Comparison of ENCODE assay signal across 16 cellular contexts in the genomic region with DNA sequence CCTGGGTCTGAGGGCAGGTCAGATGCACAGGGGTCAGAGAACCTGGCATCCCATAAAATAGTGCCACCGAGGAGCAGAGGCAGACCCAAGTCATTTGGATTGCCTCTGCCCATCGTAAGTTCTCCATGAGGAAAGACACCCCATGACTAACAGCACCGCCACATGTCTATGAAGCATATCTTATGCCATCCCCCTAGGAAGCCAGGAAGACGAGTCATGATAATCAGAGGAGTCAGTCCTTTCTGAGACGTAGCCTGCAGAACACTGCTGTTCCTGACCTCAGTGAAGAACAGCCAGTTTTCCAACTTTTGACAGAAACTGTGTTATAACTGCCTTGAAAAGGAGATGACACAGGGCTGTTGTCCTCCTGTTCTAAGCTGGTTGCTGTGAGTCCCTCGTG. TPM values are rescaled to one million over a fixed set of nuclear protein-coding genes. Genes with fewer than 3 reads are reported as not detected.
DNase-seq lines count a peak whose midpoint lies in the region; TF ChIP-seq lines count a peak whose summit lies in the region.
"Had no signal": no experiment of that assay in that cellular context is flagged by ENCODE, and none has a peak within 500 bp of the region (broad histone marks: within the 10 kb centered on the region; RNA-seq: fewer than 3 reads in every experiment).

No MANE protein-coding gene starts in this region.

- no peak for TF ChIP-seq CTCF in astrocyte of the spinal cord (IDR thresholded peaks at IDR 0.05; ENCODE audit: low read depth, low read length)
- TF ChIP-seq CTCF in transverse colon (IDR thresholded peaks at IDR 0.05) = no peak

- no peaks in the 10 kb centered on the region for H3K9me3 ChIP-seq in transverse colon
- H3K9me3 ChIP-seq: ascending aorta, BLaER1, ovary, upper lobe of left lung had no signal

- no peak overlapping the region for H3K27ac ChIP-seq in transverse colon
- H3K27ac ChIP-seq: ascending aorta, BLaER1, HL-60, ovary, upper lobe of left lung had no signal

- H3K27me3 ChIP-seq in transverse colon = no peaks in the 10 kb centered on the region
- H3K27me3 ChIP-seq: ascending aorta, BLaER1, ovary, upper lobe of left lung had no signal

- intact Hi-C loops in transverse colon (cut with DNase I; ENCODE audit: low total_unique reads) = no loop called here

- in situ Hi-C loops in astrocyte of the spinal cord (cut with HindIII; ENCODE audit: low sequenced_read_pairs) (no loop called here), transverse colon (cut with MboI; ENCODE audit: low pct_ligation_motif_present in 1 of 4, low pct_unique_long_range_greater_than_20kb in 1 of 4, low sequenced_read_pairs in 3 of 4) (no loop called here)

- TF ChIP-seq POLR2A in transverse colon (IDR thresholded peaks at IDR 0.05) = no peak

- TF ChIP-seq EP300 in transverse colon (IDR thresholded peaks at IDR 0.05; ENCODE audit: low read depth) = no peak

- H3K4me1 ChIP-seq in transverse colon = no peaks in the 10 kb centered on the region
- H3K4me1 ChIP-seq: ascending aorta, upper lobe of left lung had no signal

- 82 to 100% methylated on average over 1 to 6 of the region's 6 CpGs for WGBS in transverse colon (ENCODE audit: low coverage in 1 of 2), 2 donors

- DNase-seq in AG08395 (ENCODE audit: low spot score) (peak; percentile 69), HT1080 (ENCODE audit: low read depth) (peak; percentile 78), astrocyte of the spinal cord (ENCODE audit: low read depth, low spot score) (peak; percentile 37), iris pigment epithelial cell (ENCODE audit: low read depth) (peak; percentile 71), SIG-M5 (lab: John Stamatoyannopoulos, UW) (no peak), ureter (ENCODE audit: low spot score) (no peak), transverse colon (no peak), NCI-H2171 (lab: John Stamatoyannopoulos, UW) (no peak)
- DNase-seq: activated CD4-positive, alpha-beta T cell treated with anti-CD3 and anti-CD28 coated beads, Interleukin-2, amount 10 ng/mL, durations not matched to agents 7 days and 5 days; endodermal cell; NCI-H446; ovary; upper lobe of left lung had no signal

- no peak overlapping the region for H3K4me3 ChIP-seq in astrocyte of the spinal cord (ENCODE audit: low read depth, low read length)
- H3K4me3 ChIP-seq in transverse colon = no peak overlapping the region
- H3K4me3 ChIP-seq: ascending aorta, BLaER1, ovary, upper lobe of left lung had no signal

- no peaks in the 10 kb centered on the region for H3K36me3 ChIP-seq in transverse colon
- H3K36me3 ChIP-seq: BLaER1, ovary had no signal

RNA-seq across cellular contexts. Expression of a gene that starts 51.2 kb away (rescaled TPM):
- total RNA-seq in HT1080 (2014; rRNA removed; shearing (Covaris generic)) = 0.23 and 0.55 TPM in 2 replicates
- polyA plus RNA-seq in HT1080 (2015; cell fraction: cytosol; rRNA removed) = 0.23 and 0.61 TPM in 2 replicates
- polyA plus RNA-seq in HT1080 (2015; cell fraction: nucleus; rRNA removed) = 0.23 and 0.35 TPM in 2 replicates
- total RNA-seq in ureter (0.31 TPM), transverse colon (under 1 TPM in 1 of 4 donors, not detected in 3; 0.27 TPM)
- total RNA-seq: activated CD4-positive, alpha-beta T cell treated with anti-CD3 and anti-CD28 coated beads, Interleukin-2, amount 10 ng/mL, durations not matched to agents 7 days and 5 days; ascending aorta had no signal

Comparison
In these comparisons a context has a peak if more than half of its experiments do, and no peak if none do; other contexts are left out.
1. DNase-seq: peak in AG08395 (single experiment), HT1080 (single experiment), astrocyte of the spinal cord (single experiment) and iris pigment epithelial cell (single experiment); none in SIG-M5 (single experiment), ureter (single experiment), transverse colon (single experiment) and NCI-H2171 (single experiment).